In the genomic region with DNA sequence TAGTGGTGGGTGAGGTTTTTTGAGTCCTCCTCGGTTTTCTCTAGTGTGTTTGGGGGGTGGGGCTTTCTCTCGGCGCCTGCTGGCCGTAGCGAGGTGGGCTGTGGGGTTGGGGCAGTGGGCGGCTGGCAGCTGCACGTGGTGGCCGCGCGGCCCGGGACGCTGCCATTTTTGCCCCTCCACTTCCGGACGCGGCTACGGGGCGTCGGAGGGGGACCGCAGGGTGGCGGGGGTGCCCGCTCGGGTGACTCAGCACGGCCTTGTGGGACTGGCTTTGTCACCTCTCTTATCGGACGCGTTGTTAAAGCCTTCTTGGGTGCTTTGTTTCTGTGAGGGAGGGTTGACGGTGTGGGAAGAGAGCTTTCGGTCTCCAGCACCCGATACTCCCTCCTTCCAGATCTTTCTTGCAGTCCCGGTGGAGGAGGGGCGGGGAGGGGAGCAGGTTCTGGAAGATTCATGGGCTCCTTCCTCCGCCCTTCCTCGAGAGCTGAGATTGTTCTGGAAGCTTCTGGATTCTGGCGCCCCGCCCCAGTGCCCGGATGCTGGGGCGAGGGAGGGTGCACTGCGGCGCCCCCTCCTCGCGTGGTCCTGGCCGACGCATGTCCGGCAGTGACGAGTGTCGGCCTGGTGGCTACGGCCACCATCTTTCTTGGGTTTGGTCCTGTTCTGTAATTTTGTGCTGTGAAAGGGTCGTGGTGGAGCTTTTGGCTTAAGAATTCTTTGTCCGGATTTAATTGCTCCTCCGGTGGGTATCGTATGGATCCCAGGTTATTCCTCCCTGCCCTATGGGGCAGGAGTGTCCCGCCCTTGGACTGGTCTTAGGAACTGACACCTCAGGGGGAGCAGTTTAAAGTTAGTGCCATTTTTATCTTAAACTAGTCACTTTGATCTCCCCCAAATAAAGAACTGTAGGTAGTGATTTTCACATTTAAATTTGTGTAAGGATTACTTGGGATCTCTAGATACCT, we compare ENCODE assay signal across 8 cellular contexts. TPM values are rescaled to one million over a fixed set of nuclear protein-coding genes. Genes with fewer than 3 reads are reported as not detected.
DNase-seq lines count a peak whose midpoint lies in the region; ATAC-seq and TF ChIP-seq lines count a peak whose summit lies in the region.

No MANE protein-coding gene starts in this region.

- ATAC-seq in HG03520 (IDR thresholded peaks at IDR 0.05; ENCODE audit: unreplicated experiment) (peak; percentile 30), upper lobe of right lung (peak; percentile 63)
- peak; percentile 47 for ATAC-seq in activated naive CD8-positive, alpha-beta T cell treated with anti-CD3 and anti-CD28 coated beads, Interleukin-2, amount 50 U/mL, for 24 hours

- TF ChIP-seq POLR2A in GM19193 (IDR thresholded peaks at IDR 0.05; ENCODE audit: extremely low read depth, insufficient read depth, insufficient read length) (peak; percentile 23), prostate gland (IDR thresholded peaks at IDR 0.05) (peak; percentile 31)

- H3K27me3 Mint-ChIP-seq in activated naive CD8-positive, alpha-beta T cell treated with anti-CD3 and anti-CD28 coated beads, Interleukin-2, amount 50 U/mL, for 24 hours: peaks cover 5% of the 10 kb centered on the region

- H3K27ac Mint-ChIP-seq in activated naive CD8-positive, alpha-beta T cell treated with anti-CD3 and anti-CD28 coated beads, Interleukin-2, amount 50 U/mL, for 24 hours: peak overlapping the region; percentile 100

- WGBS in prostate gland: under 1% methylated on average over 39 of the region's 52 CpGs

- H3K27ac ChIP-seq in AG04450 (ENCODE audit: low read depth, low read length) (peak overlapping the region; percentile 77), left ventricle myocardium inferior (replicated peaks) (peak overlapping the region; percentile 99), prostate gland (peak overlapping the region; percentile 98 to 100), upper lobe of right lung (peak overlapping the region; percentile 93)

- H3K27me3 ChIP-seq in AG04450 (ENCODE audit: control insufficient read depth, insufficient read depth, low read length) (no peaks in the 10 kb centered on the region), left ventricle myocardium inferior (ENCODE audit: low read depth) (no peaks in the 10 kb centered on the region), prostate gland (replicated peaks; ENCODE audit: insufficient read depth) (no peaks in the 10 kb centered on the region), upper lobe of right lung (no peaks in the 10 kb centered on the region)

- CTCF ChIA-PET in AG04450 (lab: Charles Lee): interaction anchor here (0.8 to 4.8 kb wide), 6 partner anchors 9 to 75 kb away, joined by 3 to 30 read pairs (median 5); a partner anchor contains a TSS

- TF ChIP-seq CTCF in AG04450 (IDR thresholded peaks at IDR 0.05; ENCODE audit: low read depth, low read length): no peak
- peak; percentile 6 for TF ChIP-seq CTCF in left ventricle myocardium inferior (IDR thresholded peaks at IDR 0.05; ENCODE audit: borderline replicate concordance)
- TF ChIP-seq CTCF in prostate gland (IDR thresholded peaks at IDR 0.05): no peak
- no peak for TF ChIP-seq CTCF in upper lobe of right lung (IDR thresholded peaks at IDR 0.05)

- peaks cover 64% of the 10 kb centered on the region for H3K4me1 Mint-ChIP-seq in activated naive CD8-positive, alpha-beta T cell treated with anti-CD3 and anti-CD28 coated beads, Interleukin-2, amount 50 U/mL, for 24 hours

- H3K4me1 ChIP-seq in left ventricle myocardium inferior (peaks cover 71% of the 10 kb centered on the region), prostate gland (replicated peaks) (peaks cover 9% of the 10 kb centered on the region), upper lobe of right lung (peaks cover 18% of the 10 kb centered on the region)

- intact Hi-C loops in left ventricle myocardium inferior (cut with micrococcal nuclease): no loop called here
- intact Hi-C loops in prostate gland (cut with DNase I): no loop called here
- intact Hi-C loops in upper lobe of right lung (cut with DNase I): no loop called here

- peak overlapping the region; percentile 100 for H3K4me3 Mint-ChIP-seq in activated naive CD8-positive, alpha-beta T cell treated with anti-CD3 and anti-CD28 coated beads, Interleukin-2, amount 50 U/mL, for 24 hours

- H3K36me3 Mint-ChIP-seq in activated naive CD8-positive, alpha-beta T cell treated with anti-CD3 and anti-CD28 coated beads, Interleukin-2, amount 50 U/mL, for 24 hours (ENCODE audit: low read depth): peaks cover 58% of the 10 kb centered on the region

- no peaks in the 10 kb centered on the region; the same call in 1 of the 2 replicates for H3K9me3 ChIP-seq in AG04450 (ENCODE audit: control insufficient read depth, insufficient read depth, low read length)
- no peaks in the 10 kb centered on the region for H3K9me3 ChIP-seq in left ventricle myocardium inferior (replicated peaks)
- H3K9me3 ChIP-seq in prostate gland: no peaks in the 10 kb centered on the region
- no peaks in the 10 kb centered on the region for H3K9me3 ChIP-seq in upper lobe of right lung

- H3K9me3 Mint-ChIP-seq in activated naive CD8-positive, alpha-beta T cell treated with anti-CD3 and anti-CD28 coated beads, Interleukin-2, amount 50 U/mL, for 24 hours: no peaks in the 10 kb centered on the region

- H3K36me3 ChIP-seq in left ventricle myocardium inferior (peaks cover 47% of the 10 kb centered on the region), prostate gland (peaks cover 14 to 17% of the 10 kb centered on the region in 2 donors), upper lobe of right lung (peaks cover 39% of the 10 kb centered on the region)

- H3K4me3 ChIP-seq in AG04450 (ENCODE audit: low read depth, low read length): peak overlapping the region; percentile 91
- H3K4me3 ChIP-seq in left ventricle myocardium inferior: peak overlapping the region; percentile 96
- H3K4me3 ChIP-seq in prostate gland: peak overlapping the region; percentile 98
- peak overlapping the region; percentile 96 for H3K4me3 ChIP-seq in upper lobe of right lung

- POLR2A ChIA-PET in AG04450 (lab: Yijun Ruan, JAX): interaction anchor here (0.6 to 4.0 kb wide), 19 partner anchors 9 to 672 kb away, joined by 3 to 107 read pairs (median 5); a partner anchor contains a TSS

- DNase-seq in AG04450 (ENCODE audit: low read depth, low spot score): no peak
- DNase-seq in T follicular helper cell (ENCODE audit: low read depth): peak; percentile 83
- peak; percentile 86 for DNase-seq in activated naive CD8-positive, alpha-beta T cell treated with anti-CD3 and anti-CD28 coated beads, Interleukin-2, amount 50 U/mL, for 24 hours
- peak; percentile 66 for DNase-seq in left ventricle myocardium inferior
- peak; percentile 62 for DNase-seq in prostate gland (ENCODE audit: low spot score)
- DNase-seq in upper lobe of right lung: peak; percentile 90

RNA-seq across cellular contexts. Expression of a gene that starts 0.7 kb away (rescaled TPM):
- 792 and 943 TPM in 2 replicates for polyA plus RNA-seq in AG04450 (2011; rRNA removed)
- 662 and 748 TPM in 2 replicates for polyA minus RNA-seq in AG04450 (2011; rRNA and poly(A)+ RNA removed)
- total RNA-seq in left ventricle myocardium inferior (786 TPM), prostate gland (100 to 1,000 TPM; 650 to 805 TPM), upper lobe of right lung (660 TPM)

RNA-seq across cellular contexts. Expression of a gene that starts 9.7 kb away (rescaled TPM):
- 83.5 and 107 TPM in 2 replicates for polyA plus RNA-seq in AG04450 (2011; rRNA removed)
- 55.7 and 76.1 TPM in 2 replicates for polyA minus RNA-seq in AG04450 (2011; rRNA and poly(A)+ RNA removed)
- 20.2 TPM for total RNA-seq in left ventricle myocardium inferior
- total RNA-seq in prostate gland: 10 to 100 TPM; 44.5 to 59.9 TPM
- 32.3 TPM for total RNA-seq in upper lobe of right lung

RNA-seq across cellular contexts. Expression of a gene that starts 17.7 kb away (rescaled TPM):
- polyA plus RNA-seq in AG04450 (2011; rRNA removed): 13.7 and 17.0 TPM in 2 replicates
- 6.4 and 9.4 TPM in 2 replicates for polyA minus RNA-seq in AG04450 (2011; rRNA and poly(A)+ RNA removed)
- 2.1 TPM for total RNA-seq in left ventricle myocardium inferior
- total RNA-seq in prostate gland: 10 to 100 TPM; 20.8 to 34.4 TPM
- total RNA-seq in upper lobe of right lung: 7.1 TPM

RNA-seq across cellular contexts. Expression of a gene that starts 22.6 kb away (rescaled TPM):
- polyA plus RNA-seq in AG04450 (2011; rRNA removed): not detected in 2 replicates
- not detected in 2 replicates for polyA minus RNA-seq in AG04450 (2011; rRNA and poly(A)+ RNA removed)
- not detected for total RNA-seq in left ventricle myocardium inferior
- 1 to 10 TPM in 1 of 2 donors, under 1 TPM in 1; 0.09 to 1.1 TPM for total RNA-seq in prostate gland
- not detected for total RNA-seq in upper lobe of right lung

RNA-seq across cellular contexts. Expression of a gene that starts 24.2 kb away (rescaled TPM):
- polyA plus RNA-seq in AG04450 (2011; rRNA removed): 13.2 and 14.9 TPM in 2 replicates
- polyA minus RNA-seq in AG04450 (2011; rRNA and poly(A)+ RNA removed): 15.6 and 19.6 TPM in 2 replicates
- total RNA-seq in left ventricle myocardium inferior (154 TPM), prostate gland (10 to 100 TPM; 18.5 to 58.9 TPM), upper lobe of right lung (59.8 TPM)
